Comparison of ENCODE assay signal across 21 cellular contexts in the genomic region with DNA sequence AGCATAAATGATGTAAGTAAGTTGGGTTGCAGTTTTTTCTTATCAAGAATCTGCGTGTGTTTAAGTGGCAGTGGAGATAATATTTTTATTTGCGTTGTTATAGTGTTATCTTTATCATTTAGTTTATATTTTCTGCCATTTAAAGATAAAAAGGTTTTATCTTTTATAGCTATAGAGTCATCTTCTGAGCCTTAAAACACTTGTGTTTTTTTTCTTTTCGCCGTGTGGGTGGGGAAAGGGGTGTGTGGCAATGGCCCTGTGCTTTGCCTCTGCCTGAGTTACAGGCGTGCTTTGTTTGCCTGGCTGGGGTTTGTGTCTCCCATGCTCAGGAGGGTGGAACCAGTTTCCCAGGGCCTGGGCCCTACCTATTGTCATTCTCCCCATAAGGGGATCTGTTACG. TPM values are rescaled to one million over a fixed set of nuclear protein-coding genes. Genes with fewer than 3 reads are reported as not detected.
DNase-seq lines count a peak whose midpoint lies in the region; ATAC-seq and TF ChIP-seq lines count a peak whose summit lies in the region.
"Had no signal": no experiment of that assay in that cellular context is flagged by ENCODE, and none has a peak within 500 bp of the region (broad histone marks: within the 10 kb centered on the region; RNA-seq: fewer than 3 reads in every experiment).

No MANE protein-coding gene starts in this region.

- peaks cover 0 to 2% of the 10 kb centered on the region in 2 experiments for H3K36me3 ChIP-seq in mesenchymal stem cell (ENCODE audit: control insufficient read depth in 1 of 2, insufficient read depth in 2 of 2, low read depth in 1 of 2, low read length in 2 of 2)
- no peaks in the 10 kb centered on the region for H3K36me3 ChIP-seq in breast epithelium

- no peak overlapping the region for H3K14ac ChIP-seq in mesenchymal stem cell (ENCODE audit: low read length in 2 of 2)

- H3K27me3 Mint-ChIP-seq in activated naive CD8-positive, alpha-beta T cell treated with anti-CD3 and anti-CD28 coated beads for 36 hours = peaks cover 75% of the 10 kb centered on the region

- no peak overlapping the region for H2BK120ac ChIP-seq in mesenchymal stem cell (ENCODE audit: low read depth, low read length)

- H2AFZ ChIP-seq in mesenchymal stem cell (ENCODE audit: low read depth, low read length) = no peak overlapping the region

- no peak overlapping the region for H3K27ac ChIP-seq in right cardiac atrium (ENCODE audit: low read length)
- no peak overlapping the region for H3K27ac ChIP-seq in mesenchymal stem cell (ENCODE audit: low read length, poor library complexity, severe bottlenecking)
- no peak overlapping the region for H3K27ac ChIP-seq in breast epithelium

- DNase-seq in right cardiac atrium (no peak), left ventricle myocardium superior (no peak), mesenchymal stem cell (no peak), COLO668 (lab: John Stamatoyannopoulos, UW; ENCODE audit: unreplicated experiment) (no peak), breast epithelium (ENCODE audit: low spot score in 2 of 2) (no peak)
- DNase-seq in activated naive CD8-positive, alpha-beta T cell treated with anti-CD3 and anti-CD28 coated beads for 36 hours = no peak
- DNase-seq: 8988T, DMS 273 treated with DMSO at 0.1 percent for 48 hours, DND-41, GOT3, KG1, MV-4-11, NCI-H1417, NCI-H187, NCI-H226, NCI-H524 treated with DMSO at 0.1 percent for 48 hours, SHP77 had no signal

- peak overlapping the region in 1 of 2 experiments; percentile 84 for H3K18ac ChIP-seq in mesenchymal stem cell (ENCODE audit: low read depth in 1 of 2, low read length in 2 of 2)

- no peak for TF ChIP-seq CTCF in breast epithelium (IDR thresholded peaks at IDR 0.05)

- intact Hi-C loops in right cardiac atrium (cut with DNase I) (no loop called here), left ventricle myocardium superior (cut with micrococcal nuclease) (no loop called here), breast epithelium (cut with DNase I; ENCODE audit: low total_unique reads) (no loop called here)

- H2BK15ac ChIP-seq in mesenchymal stem cell (ENCODE audit: low read depth, poor library complexity, severe bottlenecking) = no peak overlapping the region

- H3K4ac ChIP-seq in mesenchymal stem cell (ENCODE audit: low read depth in 1 of 2, low read length in 2 of 2) = no peak overlapping the region

- H3K23ac ChIP-seq in mesenchymal stem cell (ENCODE audit: low read length in 2 of 2) = no peak overlapping the region

- H3K4me2 ChIP-seq in mesenchymal stem cell (ENCODE audit: low read length, poor library complexity, severe bottlenecking) = no peak overlapping the region

- no peak overlapping the region for H4K8ac ChIP-seq in mesenchymal stem cell (ENCODE audit: low read length)

- H2BK5ac ChIP-seq in mesenchymal stem cell (ENCODE audit: low read depth, low read length, poor library complexity, severe bottlenecking) = no peak overlapping the region

- H3K4me3 ChIP-seq in right cardiac atrium (ENCODE audit: low read length) = no peak overlapping the region
- H3K4me3 ChIP-seq in mesenchymal stem cell (ENCODE audit: insufficient read depth in 1 of 2, low read depth in 1 of 2, low read length in 2 of 2) = no peak overlapping the region
- no peak overlapping the region for H3K4me3 ChIP-seq in breast epithelium

- peaks cover 20% of the 10 kb centered on the region for H3K4me1 ChIP-seq in right cardiac atrium (ENCODE audit: control insufficient read depth, insufficient read depth, low read length)
- peaks cover 8% of the 10 kb centered on the region for H3K4me1 ChIP-seq in mesenchymal stem cell (ENCODE audit: control insufficient read depth, insufficient read depth, low read depth, low read length)
- H3K4me1 ChIP-seq in breast epithelium = peaks cover 0 to 4% of the 10 kb centered on the region in 2 donors

- no peak overlapping the region for H3K4me3 Mint-ChIP-seq in activated naive CD8-positive, alpha-beta T cell treated with anti-CD3 and anti-CD28 coated beads for 36 hours

- H4K91ac ChIP-seq in mesenchymal stem cell (ENCODE audit: low read length) = peak overlapping the region; percentile 35

- no peaks in the 10 kb centered on the region for H3K9me3 Mint-ChIP-seq in activated naive CD8-positive, alpha-beta T cell treated with anti-CD3 and anti-CD28 coated beads for 36 hours

- no peaks in the 10 kb centered on the region for H3K27me3 ChIP-seq in right cardiac atrium (ENCODE audit: control insufficient read depth, insufficient read depth)
- no peaks in the 10 kb centered on the region for H3K27me3 ChIP-seq in mesenchymal stem cell (ENCODE audit: control insufficient read depth in 1 of 2, insufficient read depth in 1 of 2, low read length in 2 of 2)
- H3K27me3 ChIP-seq in breast epithelium = no peaks in the 10 kb centered on the region

- H2AK5ac ChIP-seq in mesenchymal stem cell (ENCODE audit: low read length, severe bottlenecking) = peak overlapping the region; percentile 17

- no peak for TF ChIP-seq POLR2A in breast epithelium (IDR thresholded peaks at IDR 0.05)

- WGBS in right cardiac atrium = 55% methylated on average over 6 of the region's 6 CpGs
- WGBS in mesenchymal stem cell = 67% methylated on average over 5 of the region's 6 CpGs

- H3K36me3 Mint-ChIP-seq in activated naive CD8-positive, alpha-beta T cell treated with anti-CD3 and anti-CD28 coated beads for 36 hours = peaks cover 5% of the 10 kb centered on the region

- H3K9ac ChIP-seq in mesenchymal stem cell (ENCODE audit: low read length) = no peak overlapping the region

- ATAC-seq in right cardiac atrium (peak; percentile 54 to 60), left ventricle myocardium superior (no peak), esophagus mucosa (peak; percentile 41), GM19467 (IDR thresholded peaks at IDR 0.05; ENCODE audit: unreplicated experiment) (no peak)
- ATAC-seq: HCT116 had no signal

- H3K79me1 ChIP-seq in mesenchymal stem cell (replicated peaks; ENCODE audit: low read length, poor library complexity, severe bottlenecking) = no peaks in the 10 kb centered on the region

- peak overlapping the region in 1 of 2 experiments; percentile 80 for H2BK12ac ChIP-seq in mesenchymal stem cell (ENCODE audit: low read length in 2 of 2)

- H3K4me1 Mint-ChIP-seq in activated naive CD8-positive, alpha-beta T cell treated with anti-CD3 and anti-CD28 coated beads for 36 hours = no peaks in the 10 kb centered on the region
- H3K4me1 Mint-ChIP-seq: CD14-positive monocyte had no signal

- no peak overlapping the region for H3K27ac Mint-ChIP-seq in activated naive CD8-positive, alpha-beta T cell treated with anti-CD3 and anti-CD28 coated beads for 36 hours
- H3K27ac Mint-ChIP-seq: CD14-positive monocyte had no signal

- no peaks in the 10 kb centered on the region for H3K9me3 ChIP-seq in right cardiac atrium (ENCODE audit: control insufficient read depth, low read length)
- no peaks in the 10 kb centered on the region for H3K9me3 ChIP-seq in mesenchymal stem cell (ENCODE audit: control insufficient read depth, low read length)
- H3K9me3 ChIP-seq in breast epithelium = no peaks in the 10 kb centered on the region

RNA-seq across cellular contexts. Expression of a gene that starts 16.2 kb away (rescaled TPM):
- total RNA-seq in right cardiac atrium = 100 to 1,000 TPM in 2 of 4 donors, 10 to 100 TPM in 2; 93.1 to 112 (median 97.3) TPM
- 26.1 TPM for polyA plus RNA-seq in right cardiac atrium
- total RNA-seq in left ventricle myocardium superior = 92.5 TPM
- total RNA-seq in esophagus mucosa = 62.7 TPM
- 45.2 TPM for polyA plus RNA-seq in mesenchymal stem cell (2013, experiment 1 of 2)
- 44.4 TPM for polyA plus RNA-seq in mesenchymal stem cell (2013, experiment 2 of 2)
- 10 to 100 TPM; 13.7 to 13.8 TPM for total RNA-seq in activated naive CD8-positive, alpha-beta T cell treated with anti-CD3 and anti-CD28 coated beads for 36 hours
- total RNA-seq in breast epithelium = 100 to 1,000 TPM in 2 of 3 donors, 10 to 100 TPM in 1; 83.4 to 192 (median 145) TPM

RNA-seq across cellular contexts. Expression of a gene that starts 27.3 kb away (rescaled TPM):
- total RNA-seq in right cardiac atrium (10 to 100 TPM; 15.7 to 21.3 (median 17.0) TPM), left ventricle myocardium superior (9.1 TPM), esophagus mucosa (0.48 TPM), breast epithelium (1 to 10 TPM; 2.9 to 8.2 (median 6.9) TPM)
- 7.5 TPM for polyA plus RNA-seq in right cardiac atrium
- 8.5 TPM for polyA plus RNA-seq in mesenchymal stem cell (2013, experiment 1 of 2)
- 7.9 TPM for polyA plus RNA-seq in mesenchymal stem cell (2013, experiment 2 of 2)
- total RNA-seq in activated naive CD8-positive, alpha-beta T cell treated with anti-CD3 and anti-CD28 coated beads for 36 hours = under 1 TPM; 0.37 to 0.42 TPM
- polyA plus RNA-seq: CD14-positive monocyte had no signal

Comparison
In these comparisons a context has a peak if more than half of its experiments do, and no peak if none do; other contexts are left out.
1. ATAC-seq: peak in right cardiac atrium (2 of 2) and esophagus mucosa (single experiment); none in left ventricle myocardium superior (single experiment) and GM19467 (single experiment).